Comparison of ENCODE assay signal across 9 cellular contexts in the genomic region with DNA sequence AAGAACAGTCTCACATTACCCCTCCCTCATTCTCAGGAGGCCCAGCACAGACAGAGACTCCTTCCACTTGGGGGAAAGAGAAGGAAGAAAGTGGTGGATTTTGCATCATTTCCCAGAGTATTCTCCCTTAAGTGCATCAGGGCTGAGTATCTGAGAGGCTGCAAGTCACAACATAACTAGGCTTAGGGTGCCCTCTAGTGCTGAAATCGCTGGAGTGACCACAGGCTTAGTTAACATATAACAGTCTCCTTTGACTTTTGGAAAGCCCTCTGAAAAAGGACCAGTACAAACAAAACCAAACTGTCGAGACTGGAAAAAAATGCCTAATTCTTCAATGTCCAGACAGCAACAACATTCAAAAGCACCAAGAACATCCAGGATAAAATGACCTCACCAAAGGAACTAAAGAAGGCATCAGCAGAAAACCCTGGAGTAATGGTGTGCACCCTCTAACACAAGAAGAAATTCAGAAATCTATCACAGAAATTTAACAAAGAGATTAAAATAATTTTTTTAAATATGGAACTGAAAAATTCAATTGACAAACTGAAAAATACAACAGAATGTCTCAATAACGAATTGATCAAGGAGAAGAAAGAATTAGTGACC.
DNase-seq lines count a peak whose midpoint lies in the region; ATAC-seq lines count a peak whose summit lies in the region.
"Had no signal": no experiment of that assay in that cellular context is flagged by ENCODE, and none has a peak within 500 bp of the region (broad histone marks: within the 10 kb centered on the region; RNA-seq: fewer than 3 reads in every experiment).

No MANE protein-coding gene starts in this region.

- no peaks in the 10 kb centered on the region for H3K36me3 Mint-ChIP-seq in activated CD4-positive, alpha-beta T cell treated with anti-CD3 and anti-CD28 coated beads, Interleukin-2, amount 10 ng/mL, durations not matched to agents 24 days and 14 days (ENCODE audit: low read depth)
- H3K36me3 Mint-ChIP-seq in activated naive CD8-positive, alpha-beta T cell treated with anti-CD3 and anti-CD28 coated beads for 36 hours, result no peaks in the 10 kb centered on the region
- H3K36me3 Mint-ChIP-seq: immature natural killer cell had no signal

- H3K4me3 Mint-ChIP-seq in activated CD4-positive, alpha-beta T cell treated with anti-CD3 and anti-CD28 coated beads, Interleukin-2, amount 10 ng/mL, durations not matched to agents 24 days and 14 days, result no peak overlapping the region
- no peak overlapping the region for H3K4me3 Mint-ChIP-seq in activated naive CD8-positive, alpha-beta T cell treated with anti-CD3 and anti-CD28 coated beads for 36 hours
- H3K4me3 Mint-ChIP-seq: immature natural killer cell had no signal

- no peaks in the 10 kb centered on the region for H3K9me3 Mint-ChIP-seq in activated CD4-positive, alpha-beta T cell treated with anti-CD3 and anti-CD28 coated beads, Interleukin-2, amount 10 ng/mL, durations not matched to agents 24 days and 14 days
- H3K9me3 Mint-ChIP-seq in activated naive CD8-positive, alpha-beta T cell treated with anti-CD3 and anti-CD28 coated beads for 36 hours, result peaks cover 4% of the 10 kb centered on the region

- H3K27ac Mint-ChIP-seq in activated CD4-positive, alpha-beta T cell treated with anti-CD3 and anti-CD28 coated beads, Interleukin-2, amount 10 ng/mL, durations not matched to agents 24 days and 14 days, result no peak overlapping the region
- no peak overlapping the region for H3K27ac Mint-ChIP-seq in activated naive CD8-positive, alpha-beta T cell treated with anti-CD3 and anti-CD28 coated beads for 36 hours
- H3K27ac Mint-ChIP-seq: immature natural killer cell had no signal

- ATAC-seq in GM21423 (IDR thresholded peaks at IDR 0.05; ENCODE audit: unreplicated experiment) (peak; percentile 99), HG03558 (IDR thresholded peaks at IDR 0.05; ENCODE audit: extremely low read depth, unreplicated experiment) (peak; percentile 96)
- ATAC-seq in stimulated activated naive CD8-positive, alpha-beta T cell treated with anti-CD3 and anti-CD28 coated beads, Interleukin-15, Interleukin-2, amounts not matched to agents 100 U/mL and 50 U/mL, for 24 hours, result no peak

- peak; percentile 85 for DNase-seq in activated CD4-positive, alpha-beta T cell treated with anti-CD3 and anti-CD28 coated beads, Interleukin-2, amount 10 ng/mL, durations not matched to agents 24 days and 14 days
- DNase-seq in activated CD4-positive, alpha-beta T cell treated with anti-CD3 and anti-CD28 coated beads for 1 hour, result no peak
- peak; percentile 16 for DNase-seq in NCI-H748 treated with DMSO at 0.1 percent for 48 hours (lab: John Stamatoyannopoulos, UW)
- DNase-seq in activated naive CD8-positive, alpha-beta T cell treated with anti-CD3 and anti-CD28 coated beads for 36 hours, result peak; percentile 18
- peak; percentile 70 for DNase-seq in iPS-NIHi11 (ENCODE audit: low spot score)
- DNase-seq in stimulated activated naive CD8-positive, alpha-beta T cell treated with anti-CD3 and anti-CD28 coated beads, Interleukin-15, Interleukin-2, amounts not matched to agents 100 U/mL and 50 U/mL, for 24 hours, result peak; percentile 41

- peaks cover 4% of the 10 kb centered on the region for H3K27me3 Mint-ChIP-seq in activated CD4-positive, alpha-beta T cell treated with anti-CD3 and anti-CD28 coated beads, Interleukin-2, amount 10 ng/mL, durations not matched to agents 24 days and 14 days
- H3K27me3 Mint-ChIP-seq in activated naive CD8-positive, alpha-beta T cell treated with anti-CD3 and anti-CD28 coated beads for 36 hours, result peaks cover 15% of the 10 kb centered on the region

- H3K4me1 Mint-ChIP-seq in activated CD4-positive, alpha-beta T cell treated with anti-CD3 and anti-CD28 coated beads, Interleukin-2, amount 10 ng/mL, durations not matched to agents 24 days and 14 days, result no peaks in the 10 kb centered on the region
- no peaks in the 10 kb centered on the region for H3K4me1 Mint-ChIP-seq in activated naive CD8-positive, alpha-beta T cell treated with anti-CD3 and anti-CD28 coated beads for 36 hours
- H3K4me1 Mint-ChIP-seq: immature natural killer cell had no signal

- intact Hi-C loops in activated CD4-positive, alpha-beta T cell treated with anti-CD3 and anti-CD28 coated beads, Interleukin-2, amount 10 ng/mL, durations not matched to agents 24 days and 14 days (cut with micrococcal nuclease), result no loop called here
